ENCODE assay signal across 8 cellular contexts in the genomic region with DNA sequence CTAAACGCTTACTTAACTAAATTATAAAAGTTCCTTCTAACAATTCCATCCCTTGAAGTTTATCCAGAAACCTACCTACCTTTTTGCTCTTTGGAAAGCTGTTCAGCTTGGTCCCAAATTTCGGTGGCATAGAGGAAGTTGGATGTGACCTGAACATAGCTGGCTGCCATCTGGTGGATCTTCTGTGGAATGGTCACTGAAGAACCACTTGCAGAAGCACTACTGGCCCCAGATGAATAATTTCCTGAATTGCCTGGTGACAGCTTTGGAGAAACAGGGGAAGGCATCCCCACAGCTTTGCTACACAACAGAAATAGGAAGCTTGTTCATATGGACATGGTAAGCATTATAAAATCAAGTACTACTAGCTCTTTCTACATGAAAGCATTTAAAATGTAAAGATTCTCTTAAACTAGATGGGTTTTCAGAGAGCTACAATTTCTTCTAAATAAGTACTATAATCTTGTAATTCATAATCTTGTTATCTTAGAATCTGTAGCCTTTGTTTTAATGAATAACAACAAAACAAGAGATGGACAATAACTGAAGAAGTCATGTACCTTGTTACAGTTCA. TPM values are rescaled to one million over a fixed set of nuclear protein-coding genes. Genes with fewer than 3 reads are reported as not detected.
A peak's percentile ranks its signal among the peaks of the same experiment; 100 is the strongest.
DNase-seq lines count a peak whose midpoint lies in the region; ATAC-seq and TF ChIP-seq lines count a peak whose summit lies in the region.

No MANE protein-coding gene starts in this region.

- TF ChIP-seq CTCF in AG09319 (IDR thresholded peaks at IDR 0.05; ENCODE audit: low read depth, low read length), result peak; percentile 71
- peak; percentile 69 for TF ChIP-seq CTCF in GM12874 (IDR thresholded peaks at IDR 0.05; ENCODE audit: insufficient read depth, low read depth, low read length)
- peak; percentile 37 to 70 (median 60) for TF ChIP-seq CTCF in uterus (IDR thresholded peaks at IDR 0.05)

- TF ChIP-seq POLR2A in uterus (IDR thresholded peaks at IDR 0.05), result no peak

- H3K4me3 ChIP-seq in uterus, result no peak overlapping the region

- H3K4me3 Mint-ChIP-seq in effector memory CD8-positive, alpha-beta T cell, result no peak overlapping the region

- no peaks in the 10 kb centered on the region for H3K4me1 Mint-ChIP-seq in effector memory CD8-positive, alpha-beta T cell (ENCODE audit: low read depth in 2 of 2)

- H3K27me3 ChIP-seq in uterus, result no peaks in the 10 kb centered on the region

- no peak overlapping the region for H3K27ac ChIP-seq in uterus

- DNase-seq in AG09319 (ENCODE audit: extremely low read depth, low read depth), result peak; percentile 29
- peak; percentile 69 for DNase-seq in LoVo (ENCODE audit: low spot score)
- peak; percentile 80 for DNase-seq in SKM-1 (lab: John Stamatoyannopoulos, UW; ENCODE audit: unreplicated experiment)
- DNase-seq in effector memory CD8-positive, alpha-beta T cell, result peak in 1 of 3 experiments; percentile 15
- DNase-seq in medulla oblongata (ENCODE audit: extremely low spot score), result peak; percentile 91
- DNase-seq in uterus, result peak in 1 of 2 donors; percentile 45

- H3K27ac Mint-ChIP-seq in effector memory CD8-positive, alpha-beta T cell, result peak overlapping the region; percentile 32 to 60

- H3K4me1 ChIP-seq in uterus, result no peaks in the 10 kb centered on the region

- intact Hi-C loops in uterus (cut with DNase I; ENCODE audit: low total_unique reads), result loop anchor here (10.0 kb wide), 1 partner anchor 59 kb away; no protein-coding TSS in a partner anchor

- H3K36me3 ChIP-seq in uterus, result no peaks in the 10 kb centered on the region

- H3K9me3 ChIP-seq in uterus, result no peaks in the 10 kb centered on the region

- no peaks in the 10 kb centered on the region for H3K27me3 Mint-ChIP-seq in effector memory CD8-positive, alpha-beta T cell

- H3K9me3 Mint-ChIP-seq in effector memory CD8-positive, alpha-beta T cell, result no peaks in the 10 kb centered on the region

- peak; percentile 71 for ATAC-seq in effector memory CD8-positive, alpha-beta T cell (replicated peaks)
- ATAC-seq in HG03097 (IDR thresholded peaks at IDR 0.05; ENCODE audit: low FRiP score, unreplicated experiment), result no peak

- peaks cover 79% of the 10 kb centered on the region for H3K36me3 Mint-ChIP-seq in effector memory CD8-positive, alpha-beta T cell (ENCODE audit: insufficient read depth)

RNA-seq across cellular contexts. Expression of a gene that starts 9.9 kb away (rescaled TPM):
- total RNA-seq in uterus, result 1 to 10 TPM in 2 of 4 donors, under 1 TPM in 1, not detected in 1; 0.88 to 3.4 (median 1.1) TPM

RNA-seq across cellular contexts. Expression of a gene that starts 16.9 kb away (rescaled TPM):
- 100 to 1,000 TPM in 2 of 4 donors, 10 to 100 TPM in 2; 30.5 to 196 (median 115) TPM for total RNA-seq in uterus

RNA-seq across cellular contexts. Expression of a gene that starts 17.1 kb away (rescaled TPM):
- total RNA-seq in uterus, result 1 to 10 TPM in 1 of 4 donors, under 1 TPM in 2, not detected in 1; 0.18 to 1.8 (median 0.62) TPM

RNA-seq across cellular contexts. Expression of a gene that starts 52.9 kb away (rescaled TPM):
- 10 to 100 TPM in 3 of 4 donors, 1 to 10 TPM in 1; 5.0 to 28.0 (median 12.3) TPM for total RNA-seq in uterus
